In genomic region chr16:85234310-85235235, GRCh38 we compare ENCODE assay signal across 9 cellular contexts.
DNase-seq lines count a peak whose midpoint lies in the region; ATAC-seq lines count a peak whose summit lies in the region.
"Had no signal": no experiment of that assay in that cellular context is flagged by ENCODE, and none has a peak within 500 bp of the region (broad histone marks: within the 10 kb centered on the region; RNA-seq: fewer than 3 reads in every experiment).

No MANE protein-coding gene starts in this region.

- peaks cover 31% of the 10 kb centered on the region for H3K4me1 ChIP-seq in neuron (ENCODE audit: insufficient read depth, low read length)

- no peaks in the 10 kb centered on the region for H3K36me3 ChIP-seq in neuron (ENCODE audit: insufficient read depth, low read length)

- no peaks in the 10 kb centered on the region for H3K27me3 ChIP-seq in neuron (ENCODE audit: insufficient read depth, low read length)

- H2AFZ ChIP-seq in neuron (ENCODE audit: low read depth, low read length): no peak overlapping the region

- DNase-seq in COLO829 (ENCODE audit: low spot score): peak; percentile 38
- peak; percentile 83 to 88 for DNase-seq in NCI-H524 (lab: John Stamatoyannopoulos, UW)
- peak; percentile 66 for DNase-seq in fibroblast of gingiva (ENCODE audit: low read depth)
- DNase-seq in stimulated activated naive CD4-positive, alpha-beta T cell treated with Interleukin-2 at 50 U/mL for 16 hours (lab: John Stamatoyannopoulos, UW): no peak
- DNase-seq in activated gamma-delta T cell treated with Interleukin-2 at 50 U/mL for 16 hours: no peak
- no peak for DNase-seq in medulla oblongata (ENCODE audit: extremely low spot score)
- DNase-seq: activated CD4-positive, alpha-beta memory T cell treated with anti-CD3 and anti-CD28 coated beads, Interleukin-2, amount 10 ng/mL, durations not matched to agents 7 days and 5 days had no signal

- no peak for ATAC-seq in HG02798 (IDR thresholded peaks at IDR 0.05; ENCODE audit: poor library complexity, unreplicated experiment)

- H3K9me3 ChIP-seq in neuron (ENCODE audit: low read length): no peaks in the 10 kb centered on the region

- peak overlapping the region; percentile 36 for H3K4me3 ChIP-seq in neuron (ENCODE audit: low read length)

Comparison
In these comparisons a context has a peak if more than half of its experiments do, and no peak if none do; other contexts are left out.
1. DNase-seq: peak in COLO829 (single experiment), NCI-H524 (2 of 2) and fibroblast of gingiva (single experiment); none in stimulated activated naive CD4-positive, alpha-beta T cell treated with Interleukin-2 at 50 U/mL for 16 hours (single experiment), activated gamma-delta T cell treated with Interleukin-2 at 50 U/mL for 16 hours (single experiment) and medulla oblongata (single experiment).